ENCODE assay signal across 19 cellular contexts in the genomic region with DNA sequence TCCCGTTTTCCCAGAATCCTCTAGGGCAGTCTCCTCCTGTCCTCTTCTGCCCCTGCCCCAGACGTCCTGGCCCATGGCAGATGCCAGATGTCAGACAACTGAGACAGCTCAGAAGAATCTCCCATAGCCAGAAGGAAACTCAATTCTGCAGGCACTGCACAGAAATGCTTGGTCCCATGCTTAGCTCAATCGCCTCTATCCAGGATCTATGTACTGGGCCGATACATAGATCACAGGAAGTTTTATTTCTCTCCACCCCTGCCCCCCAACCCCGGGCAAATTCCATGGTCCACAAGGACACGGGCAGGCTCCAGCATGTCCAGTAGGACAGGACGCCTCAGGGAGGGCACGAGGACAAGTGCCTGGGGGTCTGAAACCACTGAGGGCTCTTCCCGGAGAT. TPM values are rescaled to one million over a fixed set of nuclear protein-coding genes. Genes with fewer than 3 reads are reported as not detected.
DNase-seq lines count a peak whose midpoint lies in the region; ATAC-seq and TF ChIP-seq lines count a peak whose summit lies in the region.
"Had no signal": no experiment of that assay in that cellular context is flagged by ENCODE, and none has a peak within 500 bp of the region (broad histone marks: within the 10 kb centered on the region; RNA-seq: fewer than 3 reads in every experiment).

No MANE protein-coding gene starts in this region.

- peaks cover 31% of the 10 kb centered on the region for H3K4me1 Mint-ChIP-seq in activated T-cell treated with anti-CD3 and anti-CD28 coated beads, Interleukin-2, amount 50 U/mL, for 72 hours (ENCODE audit: low read depth)
- H3K4me1 Mint-ChIP-seq in activated T-cell treated with anti-CD3 and anti-CD28 coated beads, Interleukin-2, amount 50 U/mL, for 4 hours (ENCODE audit: low read depth) = peaks cover 10% of the 10 kb centered on the region
- peaks cover 33% of the 10 kb centered on the region for H3K4me1 Mint-ChIP-seq in brain

- no peak overlapping the region for H2BK12ac ChIP-seq in mesenchymal stem cell (ENCODE audit: low read length in 2 of 2)

- H3K14ac ChIP-seq in mesenchymal stem cell (ENCODE audit: low read length in 2 of 2) = no peak overlapping the region

- H3K79me1 ChIP-seq in mesenchymal stem cell (replicated peaks; ENCODE audit: low read length, poor library complexity, severe bottlenecking) = peaks cover 15% of the 10 kb centered on the region

- no peak overlapping the region for H3K9ac ChIP-seq in mesenchymal stem cell (ENCODE audit: low read length)

- H3K27ac ChIP-seq in mesenchymal stem cell (ENCODE audit: low read length, poor library complexity, severe bottlenecking) (no peak overlapping the region), stomach (no peak overlapping the region)
- H3K27ac ChIP-seq: body of pancreas, thyroid gland had no signal

- no peak for DNase-seq in activated T-cell treated with anti-CD3 and anti-CD28 coated beads, Interleukin-2, amount 50 U/mL, for 72 hours
- no peak for DNase-seq in activated T-cell treated with anti-CD3 and anti-CD28 coated beads, Interleukin-2, amount 50 U/mL, for 4 hours
- DNase-seq in mesenchymal stem cell = no peak
- no peak for DNase-seq in stomach
- DNase-seq in cerebellum (ENCODE audit: low spot score) = no peak
- no peak for DNase-seq in stimulated activated CD4-positive, alpha-beta T cell treated with anti-CD3 and anti-CD28 coated beads, Interleukin-4, amount 100 ng/mL, for 24 hours
- DNase-seq: activated CD4-positive, alpha-beta memory T cell treated with anti-CD3 and anti-CD28 coated beads, Interleukin-2, amount 10 ng/mL, durations not matched to agents 7 days and 5 days; activated naive CD8-positive, alpha-beta T cell treated with anti-CD3 and anti-CD28 coated beads for 36 hours; body of pancreas; DMS153; erythroblast; naive B cell; NCI-H1436; stimulated activated CD4-positive, alpha-beta T cell treated with anti-CD3 and anti-CD28 coated beads, Interleukin-15, amount 100 ng/mL, for 24 hours; stimulated activated naive B cell treated with anti-CD40 and anti-IgM and Interleukin-4, amounts not matched to agents 10 μg/mL and 1 μg/mL and 100 μg/mL, for 72 hours; thyroid gland had no signal

- no peaks in the 10 kb centered on the region for H3K9me3 Mint-ChIP-seq in activated T-cell treated with anti-CD3 and anti-CD28 coated beads, Interleukin-2, amount 50 U/mL, for 72 hours
- no peaks in the 10 kb centered on the region for H3K9me3 Mint-ChIP-seq in activated T-cell treated with anti-CD3 and anti-CD28 coated beads, Interleukin-2, amount 50 U/mL, for 4 hours
- H3K9me3 Mint-ChIP-seq in brain = peaks cover 0 to 5% (median 0%) of the 10 kb centered on the region in 5 experiments
- H3K9me3 Mint-ChIP-seq: activated CD4-positive, alpha-beta memory T cell treated with anti-CD3 and anti-CD28 coated beads, Interleukin-2, amount 10 ng/mL, durations not matched to agents 7 days and 5 days; activated naive CD8-positive, alpha-beta T cell treated with anti-CD3 and anti-CD28 coated beads for 36 hours; activated T-helper 1 cell treated with anti-CD3 and anti-CD28 coated beads, Interleukin-12 subunit alpha, Interleukin-12 subunit beta, Interleukin-2, Interleukin-4 antibody, amounts not matched to agents 30 ng/mL and 10 ng/mL and 1 ng/mL, durations not matched to agents 14 hours and 24 hours and 36 hours; naive B cell; stimulated activated naive B cell treated with anti-CD40 and anti-IgM and Interleukin-4, amounts not matched to agents 10 μg/mL and 1 μg/mL and 100 μg/mL, for 72 hours had no signal

- no peak overlapping the region for H3K18ac ChIP-seq in mesenchymal stem cell (ENCODE audit: low read depth in 1 of 2, low read length in 2 of 2)

- H3K36me3 Mint-ChIP-seq in activated T-cell treated with anti-CD3 and anti-CD28 coated beads, Interleukin-2, amount 50 U/mL, for 72 hours (ENCODE audit: insufficient read depth in 2 of 2) = peaks cover 3 to 8% of the 10 kb centered on the region in 2 donors
- H3K36me3 Mint-ChIP-seq in activated T-cell treated with anti-CD3 and anti-CD28 coated beads, Interleukin-2, amount 50 U/mL, for 4 hours (ENCODE audit: insufficient read depth) = peaks cover 7% of the 10 kb centered on the region
- peaks cover 51% of the 10 kb centered on the region for H3K36me3 Mint-ChIP-seq in brain
- H3K36me3 Mint-ChIP-seq: naive B cell had no signal

- no peak overlapping the region for H2AFZ ChIP-seq in mesenchymal stem cell (ENCODE audit: low read depth, low read length)

- no peak overlapping the region for H3K4ac ChIP-seq in mesenchymal stem cell (ENCODE audit: low read depth in 1 of 2, low read length in 2 of 2)

- H3K27ac Mint-ChIP-seq in activated T-cell treated with anti-CD3 and anti-CD28 coated beads, Interleukin-2, amount 50 U/mL, for 72 hours = peak overlapping the region; percentile 44
- H3K27ac Mint-ChIP-seq in brain = peak overlapping the region; percentile 38 to 92 (median 64)
- H3K27ac Mint-ChIP-seq: activated CD4-positive, alpha-beta memory T cell treated with anti-CD3 and anti-CD28 coated beads, Interleukin-2, amount 10 ng/mL, durations not matched to agents 7 days and 5 days; activated naive CD8-positive, alpha-beta T cell treated with anti-CD3 and anti-CD28 coated beads for 36 hours; activated T-helper 1 cell treated with anti-CD3 and anti-CD28 coated beads, Interleukin-12 subunit alpha, Interleukin-12 subunit beta, Interleukin-2, Interleukin-4 antibody, amounts not matched to agents 30 ng/mL and 10 ng/mL and 1 ng/mL, durations not matched to agents 14 hours and 24 hours and 36 hours; naive B cell had no signal

- H2BK5ac ChIP-seq in mesenchymal stem cell (ENCODE audit: low read depth, low read length, poor library complexity, severe bottlenecking) = no peak overlapping the region

- intact Hi-C loops in stomach (cut with DNase I; ENCODE audit: low total_unique reads) = no loop called here

- no peaks in the 10 kb centered on the region for H3K27me3 ChIP-seq in mesenchymal stem cell (ENCODE audit: control insufficient read depth in 1 of 2, insufficient read depth in 1 of 2, low read length in 2 of 2)
- no peaks in the 10 kb centered on the region for H3K27me3 ChIP-seq in stomach
- H3K27me3 ChIP-seq: body of pancreas, thyroid gland had no signal

- H3K36me3 ChIP-seq in mesenchymal stem cell (ENCODE audit: control insufficient read depth in 1 of 2, insufficient read depth in 2 of 2, low read depth in 1 of 2, low read length in 2 of 2) (peaks cover 14 to 29% of the 10 kb centered on the region in 2 experiments), stomach (peaks cover 15 to 22% (median 21%) of the 10 kb centered on the region in 4 donors)

- no peak for TF ChIP-seq EP300 in stomach (IDR thresholded peaks at IDR 0.05)

- H4K8ac ChIP-seq in mesenchymal stem cell (ENCODE audit: low read length) = peak overlapping the region; percentile 20

- H2BK120ac ChIP-seq in mesenchymal stem cell (ENCODE audit: low read depth, low read length) = no peak overlapping the region

- WGBS in mesenchymal stem cell = 88% methylated on average over 9 of the region's 9 CpGs
- 62 to 75% (median 67%) methylated on average over 9 of the region's 9 CpGs for WGBS in stomach, 5 donors

- no peak overlapping the region for H3K4me2 ChIP-seq in mesenchymal stem cell (ENCODE audit: low read length, poor library complexity, severe bottlenecking)

- no peaks in the 10 kb centered on the region for H3K27me3 Mint-ChIP-seq in activated T-cell treated with anti-CD3 and anti-CD28 coated beads, Interleukin-2, amount 50 U/mL, for 72 hours (ENCODE audit: low read depth)
- H3K27me3 Mint-ChIP-seq in activated T-cell treated with anti-CD3 and anti-CD28 coated beads, Interleukin-2, amount 50 U/mL, for 4 hours (ENCODE audit: low read depth) = no peaks in the 10 kb centered on the region
- no peaks in the 10 kb centered on the region for H3K27me3 Mint-ChIP-seq in brain
- H3K27me3 Mint-ChIP-seq: activated CD4-positive, alpha-beta memory T cell treated with anti-CD3 and anti-CD28 coated beads, Interleukin-2, amount 10 ng/mL, durations not matched to agents 7 days and 5 days; activated naive CD8-positive, alpha-beta T cell treated with anti-CD3 and anti-CD28 coated beads for 36 hours; naive B cell; stimulated activated naive B cell treated with anti-CD40 and anti-IgM and Interleukin-4, amounts not matched to agents 10 μg/mL and 1 μg/mL and 100 μg/mL, for 72 hours had no signal

- H3K4me1 ChIP-seq in mesenchymal stem cell (ENCODE audit: control insufficient read depth, insufficient read depth, low read depth, low read length) (peaks cover 18% of the 10 kb centered on the region), stomach (peaks cover 17 to 44% (median 29%) of the 10 kb centered on the region in 4 donors)

- H2BK15ac ChIP-seq in mesenchymal stem cell (ENCODE audit: low read depth, poor library complexity, severe bottlenecking) = no peak overlapping the region

- TF ChIP-seq POLR2A in stomach (IDR thresholded peaks at IDR 0.05) = no peak

- TF ChIP-seq CTCF in brain (conservative IDR thresholded peaks at IDR 0.05) (no peak), stomach (IDR thresholded peaks at IDR 0.05) (no peak)

- no peak overlapping the region for H3K23ac ChIP-seq in mesenchymal stem cell (ENCODE audit: low read length in 2 of 2)

- H3K9me3 ChIP-seq in mesenchymal stem cell (ENCODE audit: control insufficient read depth, low read length) (no peaks in the 10 kb centered on the region), stomach (no peaks in the 10 kb centered on the region)
- H3K9me3 ChIP-seq: body of pancreas, thyroid gland had no signal

- no peak overlapping the region for H3K4me3 Mint-ChIP-seq in activated T-cell treated with anti-CD3 and anti-CD28 coated beads, Interleukin-2, amount 50 U/mL, for 72 hours
- H3K4me3 Mint-ChIP-seq in activated T-cell treated with anti-CD3 and anti-CD28 coated beads, Interleukin-2, amount 50 U/mL, for 4 hours = no peak overlapping the region
- H3K4me3 Mint-ChIP-seq in brain = peak overlapping the region in 1 of 5 experiments; percentile 45
- H3K4me3 Mint-ChIP-seq: activated CD4-positive, alpha-beta memory T cell treated with anti-CD3 and anti-CD28 coated beads, Interleukin-2, amount 10 ng/mL, durations not matched to agents 7 days and 5 days; activated naive CD8-positive, alpha-beta T cell treated with anti-CD3 and anti-CD28 coated beads for 36 hours; activated T-helper 1 cell treated with anti-CD3 and anti-CD28 coated beads, Interleukin-12 subunit alpha, Interleukin-12 subunit beta, Interleukin-2, Interleukin-4 antibody, amounts not matched to agents 30 ng/mL and 10 ng/mL and 1 ng/mL, durations not matched to agents 14 hours and 24 hours and 36 hours; stimulated activated naive B cell treated with anti-CD40 and anti-IgM and Interleukin-4, amounts not matched to agents 10 μg/mL and 1 μg/mL and 100 μg/mL, for 72 hours had no signal

- no peak for ATAC-seq in activated T-cell treated with anti-CD3 and anti-CD28 coated beads, Interleukin-2, amount 50 U/mL, for 72 hours (replicated peaks in 1 of 2)
- no peak for ATAC-seq in activated T-cell treated with anti-CD3 and anti-CD28 coated beads, Interleukin-2, amount 50 U/mL, for 4 hours
- ATAC-seq in HG02884 (IDR thresholded peaks at IDR 0.05; ENCODE audit: unreplicated experiment) = no peak
- ATAC-seq: body of pancreas; stimulated activated naive B cell treated with anti-CD40 and anti-IgM and Interleukin-4, amounts not matched to agents 10 μg/mL and 1 μg/mL and 100 μg/mL, for 72 hours had no signal

- H4K91ac ChIP-seq in mesenchymal stem cell (ENCODE audit: low read length) = no peak overlapping the region

- no peak overlapping the region for H3K4me3 ChIP-seq in mesenchymal stem cell (ENCODE audit: insufficient read depth in 1 of 2, low read depth in 1 of 2, low read length in 2 of 2)
- no peak overlapping the region for H3K4me3 ChIP-seq in stomach
- H3K4me3 ChIP-seq: body of pancreas, thyroid gland had no signal

- no peak overlapping the region for H2AK5ac ChIP-seq in mesenchymal stem cell (ENCODE audit: low read length, severe bottlenecking)

RNA-seq across cellular contexts. Expression of gene MBD3, which starts 4.8 kb away (rescaled TPM):
- total RNA-seq in activated T-cell treated with anti-CD3 and anti-CD28 coated beads, Interleukin-2, amount 50 U/mL, for 72 hours = 10 to 100 TPM; 71.2 to 77.9 TPM
- 100 to 1,000 TPM; 153 to 180 (median 163) TPM for total RNA-seq in activated T-cell treated with anti-CD3 and anti-CD28 coated beads, Interleukin-2, amount 50 U/mL, for 4 hours
- 142 TPM for polyA plus RNA-seq in brain (ENCODE audit: insufficient read depth, low read depth, low replicate concordance)
- polyA plus RNA-seq in mesenchymal stem cell (2013, experiment 1 of 2) = 43.8 TPM
- 41.6 TPM for polyA plus RNA-seq in mesenchymal stem cell (2013, experiment 2 of 2)
- total RNA-seq in stomach = 100 to 1,000 TPM in 1 of 5 donors, 10 to 100 TPM in 4; 39.8 to 154 (median 46.2) TPM
- polyA plus RNA-seq in stomach = 100 to 1,000 TPM in 1 of 3 donors, 10 to 100 TPM in 2; 53.2 to 107 (median 61.6) TPM
- 39.5 TPM for total RNA-seq in cerebellum

RNA-seq across cellular contexts. Expression of gene UQCR11, which starts 17.4 kb away (rescaled TPM):
- total RNA-seq in activated T-cell treated with anti-CD3 and anti-CD28 coated beads, Interleukin-2, amount 50 U/mL, for 72 hours = 100 to 1,000 TPM; 103 to 113 TPM
- 100 to 1,000 TPM; 226 to 252 (median 250) TPM for total RNA-seq in activated T-cell treated with anti-CD3 and anti-CD28 coated beads, Interleukin-2, amount 50 U/mL, for 4 hours
- polyA plus RNA-seq in brain (ENCODE audit: insufficient read depth, low read depth, low replicate concordance) = 240 TPM
- 214 TPM for polyA plus RNA-seq in mesenchymal stem cell (2013, experiment 1 of 2)
- polyA plus RNA-seq in mesenchymal stem cell (2013, experiment 2 of 2) = 220 TPM
- 100 to 1,000 TPM in 3 of 5 donors, 10 to 100 TPM in 2; 32.2 to 659 (median 151) TPM for total RNA-seq in stomach
- 100 to 1,000 TPM; 140 to 217 (median 191) TPM for polyA plus RNA-seq in stomach
- total RNA-seq in cerebellum = 34.8 TPM

RNA-seq across cellular contexts. Expression of gene MEX3D, which starts 19.7 kb away (rescaled TPM):
- 1 to 10 TPM; 6.4 to 6.8 TPM for total RNA-seq in activated T-cell treated with anti-CD3 and anti-CD28 coated beads, Interleukin-2, amount 50 U/mL, for 72 hours
- 10 to 100 TPM; 12.5 to 17.0 (median 12.6) TPM for total RNA-seq in activated T-cell treated with anti-CD3 and anti-CD28 coated beads, Interleukin-2, amount 50 U/mL, for 4 hours
- polyA plus RNA-seq in brain (ENCODE audit: insufficient read depth, low read depth, low replicate concordance) = 44.2 TPM
- 26.4 TPM for polyA plus RNA-seq in mesenchymal stem cell (2013, experiment 1 of 2)
- 26.2 TPM for polyA plus RNA-seq in mesenchymal stem cell (2013, experiment 2 of 2)
- total RNA-seq in stomach = 10 to 100 TPM in 3 of 5 donors, 1 to 10 TPM in 2; 9.4 to 90.4 (median 20.1) TPM
- polyA plus RNA-seq in stomach = 10 to 100 TPM in 1 of 3 donors, 1 to 10 TPM in 2; 4.9 to 11.8 (median 7.8) TPM
- total RNA-seq in cerebellum = 36.5 TPM
